15 cellular contexts compared by ENCODE assay signal in the genomic region with DNA sequence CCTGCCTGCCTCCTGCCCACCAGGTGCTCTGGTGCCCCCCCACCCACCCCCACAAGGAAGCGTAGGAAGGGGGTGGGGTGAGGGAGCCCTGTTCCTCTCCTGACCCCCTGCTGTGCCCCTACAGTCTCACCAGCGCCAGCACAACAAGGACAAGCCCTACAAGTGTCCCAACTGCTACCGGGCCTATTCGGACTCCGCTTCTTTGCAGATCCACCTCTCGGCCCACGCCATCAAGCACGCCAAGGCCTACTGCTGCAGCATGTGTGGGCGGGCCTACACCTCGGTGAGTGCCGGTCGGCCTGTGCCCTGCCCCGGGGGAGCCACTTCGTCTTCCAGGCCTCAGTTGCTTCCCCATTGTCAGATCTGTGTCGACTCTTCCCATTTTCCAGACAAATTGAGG. TPM values are rescaled to one million over a fixed set of nuclear protein-coding genes. Genes with fewer than 3 reads are reported as not detected.
DNase-seq lines count a peak whose midpoint lies in the region; ATAC-seq and TF ChIP-seq lines count a peak whose summit lies in the region.
"Had no signal": no experiment of that assay in that cellular context is flagged by ENCODE, and none has a peak within 500 bp of the region (broad histone marks: within the 10 kb centered on the region; RNA-seq: fewer than 3 reads in every experiment).

No MANE protein-coding gene starts in this region.

- H3K9ac ChIP-seq in IMR-90 (ENCODE audit: low read depth, low read length) (no peak overlapping the region), mesenchymal stem cell (ENCODE audit: low read length) (no peak overlapping the region)

- H3K36me3 Mint-ChIP-seq in CD8-positive, alpha-beta T cell, result peaks cover 55% of the 10 kb centered on the region

- TF ChIP-seq RAD21 in IMR-90 (IDR thresholded peaks at IDR 0.05; ENCODE audit: low read length), result no peak

- H3K4me2 ChIP-seq in IMR-90 (ENCODE audit: low read depth, low read length) (no peak overlapping the region), mesenchymal stem cell (ENCODE audit: low read length, poor library complexity, severe bottlenecking) (no peak overlapping the region)
- H3K4me2 ChIP-seq: hepatocyte had no signal

- intact Hi-C loops in CD8-positive, alpha-beta T cell (cut with DNase I, micrococcal nuclease), result loop anchor here (1.0 to 5.0 kb wide), 4 partner anchors 38 to 175 kb away; a partner anchor contains a TSS
- intact Hi-C loops in IMR-90 (cut with micrococcal nuclease) (loop anchor here (1.0 to 5.0 kb wide), 6 partner anchors 52 to 318 kb away; no protein-coding TSS in a partner anchor), esophagus squamous epithelium (cut with DNase I) (loop anchor here (5.0 kb wide), 2 partner anchors 72 to 172 kb away; no protein-coding TSS in a partner anchor), sciatic nerve (cut with DNase I) (no loop called here)

- no peak overlapping the region for H2BK15ac ChIP-seq in IMR-90 (ENCODE audit: low read depth, low read length)
- no peak overlapping the region for H2BK15ac ChIP-seq in mesenchymal stem cell (ENCODE audit: low read depth, poor library complexity, severe bottlenecking)

- dilution Hi-C loops in IMR-90 (cut with HindIII; ENCODE audit: low sequenced_read_pairs, unreplicated experiment), result no loop called here

- H3K18ac ChIP-seq in IMR-90 (ENCODE audit: low read depth, low read length) (no peak overlapping the region), mesenchymal stem cell (ENCODE audit: low read depth in 1 of 2, low read length in 2 of 2) (no peak overlapping the region)

- peaks cover 13% of the 10 kb centered on the region for H3K36me3 ChIP-seq in CD8-positive, alpha-beta T cell (ENCODE audit: insufficient read depth, low read length)
- H3K36me3 ChIP-seq in IMR-90 (ENCODE audit: control insufficient read depth, insufficient read depth, low read length) (peaks cover 31% of the 10 kb centered on the region), esophagus squamous epithelium (peaks cover 0 to 74% (median 0%) of the 10 kb centered on the region in 3 donors), mesenchymal stem cell (ENCODE audit: control insufficient read depth in 1 of 2, insufficient read depth in 2 of 2, low read depth in 1 of 2, low read length in 2 of 2) (peaks cover 37 to 62% of the 10 kb centered on the region in 2 experiments)
- H3K36me3 ChIP-seq: transverse colon had no signal

- no peak overlapping the region for H2BK20ac ChIP-seq in IMR-90 (ENCODE audit: low read depth, low read length)

- H3K14ac ChIP-seq in IMR-90 (replicated peaks; ENCODE audit: low read depth, low read length), result no peak overlapping the region
- no peak overlapping the region for H3K14ac ChIP-seq in mesenchymal stem cell (ENCODE audit: low read length in 2 of 2)

- ATAC-seq in CD8-positive, alpha-beta T cell, result peak; percentile 4
- ATAC-seq in IMR-90 (ENCODE audit: low read depth) (no peak), sciatic nerve (no peak)

- no peaks in the 10 kb centered on the region for H3K27me3 ChIP-seq in CD8-positive, alpha-beta T cell (ENCODE audit: insufficient read depth, low read length)
- H3K27me3 ChIP-seq in IMR-90 (ENCODE audit: control insufficient read depth, insufficient read depth, low read length), result no peaks in the 10 kb centered on the region
- H3K27me3 ChIP-seq in esophagus squamous epithelium, result no peaks in the 10 kb centered on the region
- no peaks in the 10 kb centered on the region for H3K27me3 ChIP-seq in mesenchymal stem cell (ENCODE audit: control insufficient read depth in 1 of 2, insufficient read depth in 1 of 2, low read length in 2 of 2)
- H3K27me3 ChIP-seq: hepatocyte, transverse colon had no signal

- H3K4me1 Mint-ChIP-seq in CD8-positive, alpha-beta T cell (ENCODE audit: low read depth), result peaks cover 9% of the 10 kb centered on the region
- H3K4me1 Mint-ChIP-seq: neural crest cell had no signal

- TF ChIP-seq POLR2A in IMR-90 (IDR thresholded peaks at IDR 0.05; ENCODE audit: low read depth, low read length) (no peak), esophagus squamous epithelium (IDR thresholded peaks at IDR 0.05) (no peak), erythroblast (IDR thresholded peaks at IDR 0.05; ENCODE audit: low read length) (no peak)

- no peak overlapping the region for H2BK12ac ChIP-seq in mesenchymal stem cell (ENCODE audit: low read length in 2 of 2)

- no peak overlapping the region for H2BK120ac ChIP-seq in IMR-90 (ENCODE audit: low read depth, low read length)
- H2BK120ac ChIP-seq in mesenchymal stem cell (ENCODE audit: low read depth, low read length), result no peak overlapping the region

- H3K79me1 ChIP-seq in IMR-90 (ENCODE audit: low read depth in 1 of 2, low read length in 2 of 2) (peaks cover 0 to 30% of the 10 kb centered on the region in 2 experiments; a peak in 2 of 4 replicates), mesenchymal stem cell (replicated peaks; ENCODE audit: low read length, poor library complexity, severe bottlenecking) (peaks cover 19% of the 10 kb centered on the region)

- WGBS in IMR-90 (ENCODE audit: extremely low coverage in 2 of 2, insufficient read length in 1 of 2), 2 experiments, result 96% methylated on average over 7 of the region's 15 CpGs; no CpG with 5 or more reads in 1 of the 2 experiments
- 55% methylated on average over 4 of the region's 15 CpGs; no CpG with 5 or more reads in 1 of the 2 donors for WGBS in esophagus squamous epithelium, 2 donors
- 85% methylated on average over 14 of the region's 15 CpGs for WGBS in mesenchymal stem cell

- POLR2A ChIA-PET in CD8-positive, alpha-beta T cell (lab: Charles Lee), result interaction anchor here (0.6 to 1.0 kb wide), 2 partner anchors 66 to 181 kb away, joined by 4 to 5 read pairs; no protein-coding TSS in a partner anchor
- POLR2A ChIA-PET in IMR-90 (lab: Charles Lee; ENCODE audit: unreplicated experiment), result no interaction called here

- H4K91ac ChIP-seq in IMR-90 (ENCODE audit: insufficient read depth, low read depth, low read length) (no peak overlapping the region), mesenchymal stem cell (ENCODE audit: low read length) (no peak overlapping the region)

- peak overlapping the region; percentile 87 for H2AK9ac ChIP-seq in IMR-90 (replicated peaks; ENCODE audit: low read depth, low read length, poor library complexity)

- H4K8ac ChIP-seq in IMR-90 (ENCODE audit: low read depth in 2 of 2, low read length in 2 of 2) (no peak overlapping the region), mesenchymal stem cell (ENCODE audit: low read length) (no peak overlapping the region)

- H3K9me1 ChIP-seq in IMR-90 (ENCODE audit: insufficient read depth, low read length), result peaks cover 4% of the 10 kb centered on the region; the same call in 1 of the 2 replicates

- H3K23ac ChIP-seq in IMR-90 (ENCODE audit: low read depth, low read length) (no peak overlapping the region), mesenchymal stem cell (ENCODE audit: low read length in 2 of 2) (no peak overlapping the region)

- no peaks in the 10 kb centered on the region for H3K27me3 Mint-ChIP-seq in CD8-positive, alpha-beta T cell (ENCODE audit: low read depth)

- H3K4ac ChIP-seq in IMR-90 (ENCODE audit: low read depth, low read length) (no peak overlapping the region), mesenchymal stem cell (ENCODE audit: low read depth in 1 of 2, low read length in 2 of 2) (no peak overlapping the region)

- no peak for DNase-seq in CD8-positive, alpha-beta T cell
- DNase-seq in IMR-90 (no peak), esophagus squamous epithelium (lab: John Stamatoyannopoulos, UW) (no peak), sciatic nerve (ENCODE audit: low spot score) (peak; percentile 58), NK-92 (lab: John Stamatoyannopoulos, UW; ENCODE audit: unreplicated experiment) (no peak), HuH-7.5 (ENCODE audit: low spot score) (no peak), mesenchymal stem cell (no peak), erythroblast (lab: John Stamatoyannopoulos, UW) (no peak)
- DNase-seq: NCI-H1417 treated with DMSO at 0.1 percent for 48 hours had no signal

- H2AK5ac ChIP-seq in IMR-90 (ENCODE audit: low read depth, low read length), result no peak overlapping the region
- H2AK5ac ChIP-seq in mesenchymal stem cell (ENCODE audit: low read length, severe bottlenecking), result no peak overlapping the region

- no peaks in the 10 kb centered on the region for H3K9me3 Mint-ChIP-seq in CD8-positive, alpha-beta T cell
- H3K9me3 Mint-ChIP-seq: neural crest cell had no signal

- CTCF ChIA-PET in CD8-positive, alpha-beta T cell (lab: Charles Lee), result interaction anchor here (0.6 to 7.1 kb wide), 34 partner anchors 8 to 177 kb away, joined by 3 to 127 read pairs (median 5); a partner anchor contains a TSS
- CTCF ChIA-PET in IMR-90 (lab: Yijun Ruan, JAX), result interaction anchor here (0.6 to 2.2 kb wide), 16 partner anchors 10 to 1447 kb away, joined by 3 to 26 read pairs (median 4); no protein-coding TSS in a partner anchor

- in situ Hi-C loops in IMR-90 (cut with MboI; ENCODE audit: low sequenced_read_pairs), result loop anchor here (5.0 to 10.0 kb wide), 3 partner anchors 72 to 320 kb away; no protein-coding TSS in a partner anchor

- H3K56ac ChIP-seq in IMR-90 (ENCODE audit: extremely low read depth, insufficient read depth, low read length), result no peak overlapping the region

- BruUV-seq in IMR-90 (replicated peaks; lab: Mats Ljungman, UMichigan), result no TSS peak

- no peak overlapping the region for H4K5ac ChIP-seq in IMR-90 (ENCODE audit: low read depth, low read length)

- H3K4me3 Mint-ChIP-seq in CD8-positive, alpha-beta T cell, result no peak overlapping the region

- H3K27ac ChIP-seq in CD8-positive, alpha-beta T cell (ENCODE audit: low read depth, low read length), result no peak overlapping the region
- H3K27ac ChIP-seq in IMR-90 (ENCODE audit: insufficient read depth, low read length) (no peak overlapping the region), esophagus squamous epithelium (peak overlapping the region in 3 of 4 donors; percentile 58 to 72 (median 70)), mesenchymal stem cell (ENCODE audit: low read length, poor library complexity, severe bottlenecking) (no peak overlapping the region)
- H3K27ac ChIP-seq: hepatocyte had no signal

- H3K4me1 ChIP-seq in CD8-positive, alpha-beta T cell (ENCODE audit: insufficient read depth, low read length), result no peaks in the 10 kb centered on the region
- H3K4me1 ChIP-seq in IMR-90 (ENCODE audit: control insufficient read depth, insufficient read depth, low read length) (no peaks in the 10 kb centered on the region), esophagus squamous epithelium (peaks cover 0 to 51% (median 16%) of the 10 kb centered on the region in 3 donors), mesenchymal stem cell (ENCODE audit: control insufficient read depth, insufficient read depth, low read depth, low read length) (peaks cover 6% of the 10 kb centered on the region)

- no peak overlapping the region for H3K4me3 ChIP-seq in CD8-positive, alpha-beta T cell (ENCODE audit: low read depth, low read length)
- H3K4me3 ChIP-seq in IMR-90 (ENCODE audit: insufficient read depth, low read depth, low read length) (no peak overlapping the region), esophagus squamous epithelium (no peak overlapping the region), mesenchymal stem cell (ENCODE audit: insufficient read depth in 1 of 2, low read depth in 1 of 2, low read length in 2 of 2) (no peak overlapping the region)
- H3K4me3 ChIP-seq: hepatocyte, transverse colon had no signal

- no peaks in the 10 kb centered on the region for H3K9me3 ChIP-seq in CD8-positive, alpha-beta T cell (ENCODE audit: low read length)
- H3K9me3 ChIP-seq in IMR-90 (ENCODE audit: control insufficient read depth, insufficient read depth, low read length), result no peaks in the 10 kb centered on the region
- H3K9me3 ChIP-seq in esophagus squamous epithelium, result no peaks in the 10 kb centered on the region
- H3K9me3 ChIP-seq in mesenchymal stem cell (ENCODE audit: control insufficient read depth, low read length), result no peaks in the 10 kb centered on the region
- H3K9me3 ChIP-seq: transverse colon had no signal

- H2BK5ac ChIP-seq in IMR-90 (ENCODE audit: low read depth, low read length, poor library complexity, severe bottlenecking), result no peak overlapping the region
- H2BK5ac ChIP-seq in mesenchymal stem cell (ENCODE audit: low read depth, low read length, poor library complexity, severe bottlenecking), result no peak overlapping the region

- H3K27ac Mint-ChIP-seq in CD8-positive, alpha-beta T cell, result no peak overlapping the region

- no peak for TF ChIP-seq CTCF in CD8-positive, alpha-beta T cell (IDR thresholded peaks at IDR 0.05)
- TF ChIP-seq CTCF in IMR-90 (conservative IDR thresholded peaks at IDR 0.05; ENCODE audit: low read depth, low read length) (no peak), esophagus squamous epithelium (IDR thresholded peaks at IDR 0.05) (no peak)

- H2AFZ ChIP-seq in IMR-90 (replicated peaks; ENCODE audit: low read length, poor library complexity) (no peak overlapping the region), mesenchymal stem cell (ENCODE audit: low read depth, low read length) (no peak overlapping the region)
- H2AFZ ChIP-seq: hepatocyte had no signal

- peaks cover 10% of the 10 kb centered on the region; the same call in 1 of the 2 replicates for H4K20me1 ChIP-seq in IMR-90 (ENCODE audit: insufficient read depth, low read length)

RNA-seq across cellular contexts. Expression of a gene that starts 25.9 kb away (rescaled TPM):
- not detected for total RNA-seq in CD8-positive, alpha-beta T cell
- total RNA-seq in IMR-90 (2012; rRNA removed), result not detected in 2 replicates
- not detected in 2 replicates for polyA plus RNA-seq in IMR-90 (2012; rRNA removed)
- polyA plus RNA-seq in IMR-90 (2012; cell fraction: cytosol; rRNA removed), result not detected in 2 replicates
- polyA plus RNA-seq in IMR-90 (2012; cell fraction: nucleus; rRNA removed; ENCODE audit: low replicate concordance), result 0.23 and 1.2 TPM in 2 replicates
- total RNA-seq in esophagus squamous epithelium, result not detected
- total RNA-seq in sciatic nerve, result not detected
- 0.04 TPM for polyA plus RNA-seq in mesenchymal stem cell (2013, experiment 1 of 2)
- not detected for polyA plus RNA-seq in mesenchymal stem cell (2013, experiment 2 of 2)
- total RNA-seq: hepatocyte, HT1080, neural crest cell, renal cortical epithelial cell, transverse colon had no signal
- polyA plus RNA-seq: hepatocyte, keratinocyte had no signal

RNA-seq across cellular contexts. Expression of a gene that starts 38.7 kb away (rescaled TPM):
- total RNA-seq in CD8-positive, alpha-beta T cell, result 10 to 100 TPM; 19.3 to 22.6 TPM
- 5.3 and 5.7 TPM in 2 replicates for total RNA-seq in IMR-90 (2012; rRNA removed)
- polyA plus RNA-seq in IMR-90 (2012; rRNA removed), result 12.9 and 14.2 TPM in 2 replicates
- polyA plus RNA-seq in IMR-90 (2012; cell fraction: cytosol; rRNA removed), result 14.6 and 19.8 TPM in 2 replicates
- polyA plus RNA-seq in IMR-90 (2012; cell fraction: nucleus; rRNA removed; ENCODE audit: low replicate concordance), result 21.2 and 50.4 TPM in 2 replicates
- 10 to 100 TPM in 3 of 4 donors, 1 to 10 TPM in 1; 3.6 to 18.9 (median 13.7) TPM for total RNA-seq in esophagus squamous epithelium
- total RNA-seq in sciatic nerve, result 40.0 TPM
- polyA plus RNA-seq in mesenchymal stem cell (2013, experiment 1 of 2), result 28.9 TPM
- polyA plus RNA-seq in mesenchymal stem cell (2013, experiment 2 of 2), result 28.1 TPM

Comparison
In these comparisons a context has a peak if more than half of its experiments do, and no peak if none do; other contexts are left out.
1. H3K27ac ChIP-seq: peak in esophagus squamous epithelium (3 of 4); none in CD8-positive, alpha-beta T cell (single experiment), IMR-90 (single experiment) and mesenchymal stem cell (single experiment).